Comparison of ENCODE assay signal across 8 cellular contexts in genomic region chr4:26288308-26288982, GRCh38. TPM values are rescaled to one million over a fixed set of nuclear protein-coding genes. Genes with fewer than 3 reads are reported as not detected.
DNase-seq lines count a peak whose midpoint lies in the region; ATAC-seq and TF ChIP-seq lines count a peak whose summit lies in the region.

No MANE protein-coding gene starts in this region.

- BruUV-seq in Calu3 (replicated peaks; lab: Mats Ljungman, UMichigan) = no TSS peak

- ATAC-seq in GM19328 (IDR thresholded peaks at IDR 0.05; ENCODE audit: unreplicated experiment) = peak; percentile 63
- ATAC-seq in HG03159 (IDR thresholded peaks at IDR 0.05; ENCODE audit: unreplicated experiment) = peak; percentile 77
- peak; percentile 80 for ATAC-seq in activated B cell treated with CpG ODN at 0.5 μM for 24 hours (ENCODE audit: low read depth)
- ATAC-seq in left lobe of liver = peak; percentile 35

- intact Hi-C loops in Calu3 (cut with micrococcal nuclease; ENCODE audit: unreplicated experiment) (no loop called here), activated B cell treated with CpG ODN at 0.5 μM for 24 hours (cut with micrococcal nuclease) (loop anchor here (1.0 kb wide), 1 partner anchor 31 kb away; no protein-coding TSS in a partner anchor)

- no peak for TF ChIP-seq CTCF in Calu3 (IDR thresholded peaks at IDR 0.05; ENCODE audit: unreplicated experiment)
- TF ChIP-seq CTCF in activated B cell treated with CpG ODN at 0.5 μM for 24 hours (IDR thresholded peaks at IDR 0.05) = no peak

- no peaks in the 10 kb centered on the region for H3K27me3 Mint-ChIP-seq in Calu3 (ENCODE audit: unreplicated experiment)
- H3K27me3 Mint-ChIP-seq in activated B cell treated with CpG ODN at 0.5 μM for 24 hours = no peaks in the 10 kb centered on the region

- POLR2A ChIA-PET in activated B cell treated with CpG ODN at 0.5 μM for 24 hours (lab: Charles Lee) = interaction anchor here (1.7 kb wide), 1 partner anchor 31 kb away, joined by 14 read pairs; no protein-coding TSS in a partner anchor

- CTCF ChIA-PET in Calu3 (lab: Charles Lee) (interaction anchor here (0.7 kb wide), 1 partner anchor 127 kb away, joined by 6 read pairs; no protein-coding TSS in a partner anchor), activated B cell treated with CpG ODN at 0.5 μM for 24 hours (lab: Charles Lee) (no interaction called here)

- H3K27ac Mint-ChIP-seq in Calu3 (ENCODE audit: unreplicated experiment) (peak overlapping the region; percentile 85), activated B cell treated with CpG ODN at 0.5 μM for 24 hours (peak overlapping the region; percentile 59)

- no peak overlapping the region for H3K4me3 Mint-ChIP-seq in Calu3 (ENCODE audit: low read depth, unreplicated experiment)
- no peak overlapping the region for H3K4me3 Mint-ChIP-seq in activated B cell treated with CpG ODN at 0.5 μM for 24 hours

- DNase-seq in Calu3 (peak; percentile 39), activated B cell treated with CpG ODN at 0.5 μM for 24 hours (no peak), left lobe of liver (ENCODE audit: low spot score) (no peak), NCI-H345 treated with DMSO at 0.1 percent for 48 hours (lab: John Stamatoyannopoulos, UW; ENCODE audit: unreplicated experiment) (no peak), RPMI8226 (no peak), NCI-H1930 (lab: John Stamatoyannopoulos, UW) (no peak)

- H3K4me1 Mint-ChIP-seq in Calu3 (ENCODE audit: low read depth, unreplicated experiment) = no peaks in the 10 kb centered on the region
- peaks cover 13% of the 10 kb centered on the region for H3K4me1 Mint-ChIP-seq in activated B cell treated with CpG ODN at 0.5 μM for 24 hours

- no peaks in the 10 kb centered on the region for H3K9me3 Mint-ChIP-seq in Calu3 (ENCODE audit: low read depth, unreplicated experiment)
- H3K9me3 Mint-ChIP-seq in activated B cell treated with CpG ODN at 0.5 μM for 24 hours = no peaks in the 10 kb centered on the region

- no peaks in the 10 kb centered on the region for H3K36me3 Mint-ChIP-seq in Calu3 (ENCODE audit: insufficient read depth, unreplicated experiment)
- H3K36me3 Mint-ChIP-seq in activated B cell treated with CpG ODN at 0.5 μM for 24 hours (ENCODE audit: low read depth) = no peaks in the 10 kb centered on the region

RNA-seq across cellular contexts. Expression of gene RBPJ, which starts 32.4 kb away (rescaled TPM):
- total RNA-seq in Calu3 (2022) (46.1 and 56.3 TPM in 2 replicates), activated B cell treated with CpG ODN at 0.5 μM for 24 hours (50.6 and 51.4 TPM in 2 replicates), left lobe of liver (21.5 TPM)
